11 cellular contexts compared by ENCODE assay signal in the genomic region with DNA sequence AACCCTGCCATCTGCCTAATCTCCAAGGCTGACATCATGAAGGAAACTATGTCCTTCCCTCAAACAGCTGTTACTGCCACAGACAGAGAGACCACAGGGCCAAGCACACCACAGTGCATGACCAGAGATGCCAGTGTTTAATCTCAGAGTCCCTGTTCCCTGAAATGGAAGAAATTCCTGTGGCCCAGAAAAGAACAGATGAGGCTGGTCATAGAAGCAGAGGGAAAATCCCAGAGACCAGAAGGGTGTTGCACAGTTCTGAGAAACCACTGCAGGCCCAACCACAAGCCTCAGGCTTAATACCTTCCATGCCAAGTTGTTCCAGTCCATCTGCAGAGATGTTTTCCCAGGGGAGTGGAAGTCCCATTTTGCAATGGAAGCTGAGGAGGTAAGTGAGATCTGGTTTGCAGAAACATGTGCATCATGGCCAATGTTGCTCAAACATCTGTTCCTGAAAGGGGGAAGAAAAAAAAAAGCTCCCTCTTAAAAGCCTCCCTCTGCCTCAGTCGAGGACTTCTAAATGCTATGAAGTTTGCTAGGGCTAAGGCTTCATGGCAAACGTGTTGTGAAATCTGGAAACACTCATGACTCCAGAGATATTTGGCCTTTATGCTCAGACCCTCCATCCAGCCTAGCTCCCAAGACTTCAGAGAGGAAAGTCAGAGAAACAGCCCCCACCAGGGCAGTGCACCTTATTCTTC.
DNase-seq lines count a peak whose midpoint lies in the region; TF ChIP-seq lines count a peak whose summit lies in the region.
"Had no signal": no experiment of that assay in that cellular context is flagged by ENCODE, and none has a peak within 500 bp of the region (broad histone marks: within the 10 kb centered on the region; RNA-seq: fewer than 3 reads in every experiment).

No MANE protein-coding gene starts in this region.

- peak; percentile 61 for DNase-seq in AG08396 (ENCODE audit: low spot score)
- peak; percentile 80 for DNase-seq in NCI-H82 (lab: John Stamatoyannopoulos, UW)
- no peak for DNase-seq in esophagus squamous epithelium (lab: John Stamatoyannopoulos, UW)
- peak; percentile 100 for DNase-seq in myocyte (ENCODE audit: low read depth)
- DNase-seq in NOMO-1 treated with DMSO at 0.1 percent for 48 hours (lab: John Stamatoyannopoulos, UW; ENCODE audit: unreplicated experiment) = no peak
- DNase-seq in hippocampal formation (lab: John Stamatoyannopoulos, UW) = no peak
- DNase-seq in CD1c-positive myeloid dendritic cell (ENCODE audit: extremely low spot score) = no peak
- DNase-seq in H7 = no peak
- DNase-seq: activated naive CD8-positive, alpha-beta T cell treated with anti-CD3 and anti-CD28 coated beads, Interleukin-2, amount 10 ng/mL, durations not matched to agents 7 days and 5 days; CD4-positive, alpha-beta memory T cell; NCI-H2081 treated with DMSO at 0.1 percent for 48 hours had no signal

- H3K4me3 ChIP-seq in esophagus squamous epithelium (no peak overlapping the region), H7 (ENCODE audit: insufficient read depth, low read depth, low read length) (no peak overlapping the region)

- TF ChIP-seq POLR2A in esophagus squamous epithelium (IDR thresholded peaks at IDR 0.05) = no peak

- H3K4me1 ChIP-seq in esophagus squamous epithelium = peaks cover 16 to 64% (median 29%) of the 10 kb centered on the region in 3 donors

- intact Hi-C loops in esophagus squamous epithelium (cut with DNase I) = loop anchor here (5.0 kb wide), 1 partner anchor 728 kb away; no protein-coding TSS in a partner anchor

- peaks cover 0 to 14% (median 7%) of the 10 kb centered on the region in 3 donors for H3K9me3 ChIP-seq in esophagus squamous epithelium

- no peak for TF ChIP-seq CTCF in esophagus squamous epithelium (IDR thresholded peaks at IDR 0.05)

- H3K36me3 ChIP-seq in esophagus squamous epithelium = no peaks in the 10 kb centered on the region
- H3K36me3 ChIP-seq in H7 (replicated peaks; ENCODE audit: control insufficient read depth, insufficient read depth, low read length) = no peaks in the 10 kb centered on the region

- 24 to 45% methylated on average over 2 of the region's 2 CpGs for WGBS in esophagus squamous epithelium, 2 donors

- H3K27ac ChIP-seq in esophagus squamous epithelium = peak overlapping the region; percentile 47 to 85 (median 77)

- H3K27me3 ChIP-seq in esophagus squamous epithelium (peaks cover 0 to 15% (median 0%) of the 10 kb centered on the region in 4 donors), H7 (ENCODE audit: control insufficient read depth, insufficient read depth, low read length) (no peaks in the 10 kb centered on the region; the same call in 1 of the 2 replicates)

Comparison
In these comparisons a context has a peak if more than half of its experiments do, and no peak if none do; other contexts are left out.
1. DNase-seq: peak in AG08396 (single experiment), NCI-H82 (single experiment) and myocyte (single experiment); none in esophagus squamous epithelium (single experiment), NOMO-1 treated with DMSO at 0.1 percent for 48 hours (single experiment), hippocampal formation (0 of 2), CD1c-positive myeloid dendritic cell (single experiment) and H7 (single experiment).